In the genomic region with DNA sequence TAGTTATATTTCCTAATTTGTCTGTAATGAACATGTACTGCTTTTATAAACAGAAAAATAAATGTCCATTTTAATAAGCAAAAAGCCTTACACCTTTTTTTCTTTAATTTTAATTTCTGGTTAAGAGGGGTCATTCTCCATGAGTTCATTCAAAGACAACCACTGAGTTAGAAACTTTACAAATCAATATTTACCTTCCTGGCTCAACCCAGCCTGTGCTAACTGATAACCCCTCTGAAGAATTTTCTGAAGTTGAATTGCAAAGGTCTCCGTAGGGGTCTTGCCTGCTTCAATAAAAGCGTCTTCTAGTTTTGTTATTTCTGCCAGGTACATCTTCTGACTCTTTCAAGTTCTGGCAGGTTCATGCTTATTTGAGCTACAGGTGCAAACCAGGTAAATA, we compare ENCODE assay signal across 2 cellular contexts.
TF ChIP-seq lines count a peak whose summit lies in the region.

No MANE protein-coding gene starts in this region.

TF ChIP-seq in A549, 52 proteins besides CTCF, POLR2A, EP300 and RAD21 (continued from another document):
- TF ChIP-seq, protein P1, sequence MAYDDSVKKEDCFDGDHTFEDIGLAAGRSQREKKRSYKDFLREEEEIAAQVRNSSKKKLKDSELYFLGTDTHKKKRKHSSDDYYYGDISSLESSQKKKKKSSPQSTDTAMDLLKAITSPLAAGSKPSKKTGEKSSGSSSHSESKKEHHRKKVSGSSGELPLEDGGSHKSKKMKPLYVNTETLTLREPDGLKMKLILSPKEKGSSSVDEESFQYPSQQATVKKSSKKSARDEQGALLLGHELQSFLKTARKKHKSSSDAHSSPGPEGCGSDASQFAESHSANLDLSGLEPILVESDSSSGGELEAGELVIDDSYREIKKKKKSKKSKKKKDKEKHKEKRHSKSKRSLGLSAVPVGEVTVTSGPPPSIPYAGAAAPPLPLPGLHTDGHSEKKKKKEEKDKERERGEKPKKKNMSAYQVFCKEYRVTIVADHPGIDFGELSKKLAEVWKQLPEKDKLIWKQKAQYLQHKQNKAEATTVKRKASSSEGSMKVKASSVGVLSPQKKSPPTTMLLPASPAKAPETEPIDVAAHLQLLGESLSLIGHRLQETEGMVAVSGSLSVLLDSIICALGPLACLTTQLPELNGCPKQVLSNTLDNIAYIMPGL (CRISPR knock-in tag; IDR thresholded peaks at IDR 0.05; ENCODE audit: borderline replicate concordance) = no peak
- no peak for TF ChIP-seq SMC3 (IDR thresholded peaks at IDR 0.05)
- no peak for TF ChIP-seq HOXB5 (CRISPR knock-in tag; IDR thresholded peaks at IDR 0.05)
- TF ChIP-seq ZSCAN20 (CRISPR knock-in tag; IDR thresholded peaks at IDR 0.05) = no peak
- TF ChIP-seq RNF2 (IDR thresholded peaks at IDR 0.05; ENCODE audit: borderline replicate concordance, low read depth) = no peak
- TF ChIP-seq MAZ (IDR thresholded peaks at IDR 0.05; ENCODE audit: borderline replicate concordance, low read depth, low read length) = no peak
- TF ChIP-seq RARB (CRISPR knock-in tag; IDR thresholded peaks at IDR 0.05) = no peak
- no peak for TF ChIP-seq POLR2AphosphoS2 (conservative IDR thresholded peaks at IDR 0.05; ENCODE audit: low read length)
- TF ChIP-seq EHMT2 (IDR thresholded peaks at IDR 0.05; ENCODE audit: low read depth) = no peak
- TF ChIP-seq, protein P2, sequence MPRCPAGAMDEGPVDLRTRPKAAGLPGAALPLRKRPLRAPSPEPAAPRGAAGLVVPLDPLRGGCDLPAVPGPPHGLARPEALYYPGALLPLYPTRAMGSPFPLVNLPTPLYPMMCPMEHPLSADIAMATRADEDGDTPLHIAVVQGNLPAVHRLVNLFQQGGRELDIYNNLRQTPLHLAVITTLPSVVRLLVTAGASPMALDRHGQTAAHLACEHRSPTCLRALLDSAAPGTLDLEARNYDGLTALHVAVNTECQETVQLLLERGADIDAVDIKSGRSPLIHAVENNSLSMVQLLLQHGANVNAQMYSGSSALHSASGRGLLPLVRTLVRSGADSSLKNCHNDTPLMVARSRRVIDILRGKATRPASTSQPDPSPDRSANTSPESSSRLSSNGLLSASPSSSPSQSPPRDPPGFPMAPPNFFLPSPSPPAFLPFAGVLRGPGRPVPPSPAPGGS (IDR thresholded peaks at IDR 0.05) = no peak
- TF ChIP-seq, protein P3, sequence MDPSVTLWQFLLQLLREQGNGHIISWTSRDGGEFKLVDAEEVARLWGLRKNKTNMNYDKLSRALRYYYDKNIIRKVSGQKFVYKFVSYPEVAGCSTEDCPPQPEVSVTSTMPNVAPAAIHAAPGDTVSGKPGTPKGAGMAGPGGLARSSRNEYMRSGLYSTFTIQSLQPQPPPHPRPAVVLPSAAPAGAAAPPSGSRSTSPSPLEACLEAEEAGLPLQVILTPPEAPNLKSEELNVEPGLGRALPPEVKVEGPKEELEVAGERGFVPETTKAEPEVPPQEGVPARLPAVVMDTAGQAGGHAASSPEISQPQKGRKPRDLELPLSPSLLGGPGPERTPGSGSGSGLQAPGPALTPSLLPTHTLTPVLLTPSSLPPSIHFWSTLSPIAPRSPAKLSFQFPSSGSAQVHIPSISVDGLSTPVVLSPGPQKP (IDR thresholded peaks at IDR 0.05; ENCODE audit: low read depth, low read length) = no peak
- no peak for TF ChIP-seq MYC (IDR thresholded peaks at IDR 0.05; ENCODE audit: borderline replicate concordance, low read length)
- no peak for TF ChIP-seq FOXS1 (CRISPR knock-in tag; IDR thresholded peaks at IDR 0.05)
- no peak for TF ChIP-seq NR3C1 (IDR thresholded peaks at IDR 0.05)

TF ChIP-seq in GM23338, 12 proteins besides CTCF, POLR2A, EP300 and RAD21 (continued from another document):
- TF ChIP-seq, protein P4, sequence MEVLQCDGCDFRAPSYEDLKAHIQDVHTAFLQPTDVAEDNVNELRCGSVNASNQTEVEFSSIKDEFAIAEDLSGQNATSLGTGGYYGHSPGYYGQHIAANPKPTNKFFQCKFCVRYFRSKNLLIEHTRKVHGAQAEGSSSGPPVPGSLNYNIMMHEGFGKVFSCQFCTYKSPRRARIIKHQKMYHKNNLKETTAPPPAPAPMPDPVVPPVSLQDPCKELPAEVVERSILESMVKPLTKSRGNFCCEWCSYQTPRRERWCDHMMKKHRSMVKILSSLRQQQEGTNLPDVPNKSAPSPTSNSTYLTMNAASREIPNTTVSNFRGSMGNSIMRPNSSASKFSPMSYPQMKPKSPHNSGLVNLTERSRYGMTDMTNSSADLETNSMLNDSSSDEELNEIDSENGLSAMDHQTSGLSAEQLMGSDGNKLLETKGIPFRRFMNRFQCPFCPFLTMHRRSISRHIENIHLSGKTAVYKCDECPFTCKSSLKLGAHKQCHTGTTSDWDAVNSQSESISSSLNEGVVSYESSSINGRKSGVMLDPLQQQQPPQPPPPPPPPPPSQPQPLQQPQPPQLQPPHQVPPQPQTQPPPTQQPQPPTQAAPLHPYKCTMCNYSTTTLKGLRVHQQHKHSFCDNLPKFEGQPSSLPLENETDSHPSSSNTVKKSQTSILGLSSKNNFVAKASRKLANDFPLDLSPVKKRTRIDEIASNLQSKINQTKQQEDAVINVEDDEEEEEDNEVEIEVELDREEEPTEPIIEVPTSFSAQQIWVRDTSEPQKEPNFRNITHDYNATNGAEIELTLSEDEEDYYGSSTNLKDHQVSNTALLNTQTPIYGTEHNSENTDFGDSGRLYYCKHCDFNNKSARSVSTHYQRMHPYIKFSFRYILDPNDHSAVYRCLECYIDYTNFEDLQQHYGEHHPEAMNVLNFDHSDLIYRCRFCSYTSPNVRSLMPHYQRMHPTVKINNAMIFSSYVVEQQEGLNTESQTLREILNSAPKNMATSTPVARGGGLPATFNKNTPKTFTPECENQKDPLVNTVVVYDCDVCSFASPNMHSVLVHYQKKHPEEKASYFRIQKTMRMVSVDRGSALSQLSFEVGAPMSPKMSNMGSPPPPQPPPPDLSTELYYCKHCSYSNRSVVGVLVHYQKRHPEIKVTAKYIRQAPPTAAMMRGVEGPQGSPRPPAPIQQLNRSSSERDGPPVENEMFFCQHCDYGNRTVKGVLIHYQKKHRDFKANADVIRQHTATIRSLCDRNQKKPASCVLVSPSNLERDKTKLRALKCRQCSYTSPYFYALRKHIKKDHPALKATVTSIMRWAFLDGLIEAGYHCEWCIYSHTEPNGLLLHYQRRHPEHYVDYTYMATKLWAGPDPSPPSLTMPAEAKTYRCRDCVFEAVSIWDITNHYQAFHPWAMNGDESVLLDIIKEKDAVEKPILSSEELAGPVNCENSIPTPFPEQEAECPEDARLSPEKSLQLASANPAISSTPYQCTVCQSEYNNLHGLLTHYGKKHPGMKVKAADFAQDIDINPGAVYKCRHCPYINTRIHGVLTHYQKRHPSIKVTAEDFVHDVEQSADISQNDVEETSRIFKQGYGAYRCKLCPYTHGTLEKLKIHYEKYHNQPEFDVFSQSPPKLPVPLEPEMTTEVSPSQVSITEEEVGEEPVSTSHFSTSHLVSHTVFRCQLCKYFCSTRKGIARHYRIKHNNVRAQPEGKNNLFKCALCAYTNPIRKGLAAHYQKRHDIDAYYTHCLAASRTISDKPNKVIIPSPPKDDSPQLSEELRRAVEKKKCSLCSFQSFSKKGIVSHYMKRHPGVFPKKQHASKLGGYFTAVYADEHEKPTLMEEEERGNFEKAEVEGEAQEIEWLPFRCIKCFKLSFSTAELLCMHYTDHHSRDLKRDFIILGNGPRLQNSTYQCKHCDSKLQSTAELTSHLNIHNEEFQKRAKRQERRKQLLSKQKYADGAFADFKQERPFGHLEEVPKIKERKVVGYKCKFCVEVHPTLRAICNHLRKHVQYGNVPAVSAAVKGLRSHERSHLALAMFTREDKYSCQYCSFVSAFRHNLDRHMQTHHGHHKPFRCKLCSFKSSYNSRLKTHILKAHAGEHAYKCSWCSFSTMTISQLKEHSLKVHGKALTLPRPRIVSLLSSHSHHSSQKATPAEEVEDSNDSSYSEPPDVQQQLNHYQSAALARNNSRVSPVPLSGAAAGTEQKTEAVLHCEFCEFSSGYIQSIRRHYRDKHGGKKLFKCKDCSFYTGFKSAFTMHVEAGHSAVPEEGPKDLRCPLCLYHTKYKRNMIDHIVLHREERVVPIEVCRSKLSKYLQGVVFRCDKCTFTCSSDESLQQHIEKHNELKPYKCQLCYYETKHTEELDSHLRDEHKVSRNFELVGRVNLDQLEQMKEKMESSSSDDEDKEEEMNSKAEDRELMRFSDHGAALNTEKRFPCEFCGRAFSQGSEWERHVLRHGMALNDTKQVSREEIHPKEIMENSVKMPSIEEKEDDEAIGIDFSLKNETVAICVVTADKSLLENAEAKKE (CRISPR knock-in tag; IDR thresholded peaks at IDR 0.05) = no peak
- TF ChIP-seq POLR2AphosphoS5 (IDR thresholded peaks at IDR 0.05; ENCODE audit: low read depth) (no peak), ZNF114 (CRISPR knock-in tag; IDR thresholded peaks at IDR 0.05) (no peak), NANOG (IDR thresholded peaks at IDR 0.05; ENCODE audit: borderline replicate concordance) (no peak), ZNF331 (CRISPR knock-in tag; IDR thresholded peaks at IDR 0.05; ENCODE audit: low read depth) (no peak), STAT1 (IDR thresholded peaks at IDR 0.05; ENCODE audit: unreplicated experiment) (no peak), EZH2phosphoT487 (IDR thresholded peaks at IDR 0.05; ENCODE audit: unreplicated experiment) (no peak)
- TF ChIP-seq, protein P5, sequence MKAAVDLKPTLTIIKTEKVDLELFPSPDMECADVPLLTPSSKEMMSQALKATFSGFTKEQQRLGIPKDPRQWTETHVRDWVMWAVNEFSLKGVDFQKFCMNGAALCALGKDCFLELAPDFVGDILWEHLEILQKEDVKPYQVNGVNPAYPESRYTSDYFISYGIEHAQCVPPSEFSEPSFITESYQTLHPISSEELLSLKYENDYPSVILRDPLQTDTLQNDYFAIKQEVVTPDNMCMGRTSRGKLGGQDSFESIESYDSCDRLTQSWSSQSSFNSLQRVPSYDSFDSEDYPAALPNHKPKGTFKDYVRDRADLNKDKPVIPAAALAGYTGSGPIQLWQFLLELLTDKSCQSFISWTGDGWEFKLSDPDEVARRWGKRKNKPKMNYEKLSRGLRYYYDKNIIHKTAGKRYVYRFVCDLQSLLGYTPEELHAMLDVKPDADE (IDR thresholded peaks at IDR 0.05) = no peak
